Comparison of ENCODE assay signal across 1 cellular context in genomic region chr11:7694953-7695271, GRCh38.
TF ChIP-seq lines count a peak whose summit lies in the region.

No MANE protein-coding gene starts in this region.

TF ChIP-seq in HCT116, 20 proteins besides CTCF, POLR2A, EP300 and RAD21 (continued from another document):
- TF ChIP-seq ZFX (IDR thresholded peaks at IDR 0.05) (no peak), CBX3 (IDR thresholded peaks at IDR 0.05; ENCODE audit: low read depth) (no peak), EGR1 (IDR thresholded peaks at IDR 0.05; ENCODE audit: low read depth) (no peak), YY1 (IDR thresholded peaks at IDR 0.05; ENCODE audit: extremely low read depth, insufficient replicate concordance, low read depth, low read length) (no peak), POLR2AphosphoS5 (IDR thresholded peaks at IDR 0.05; ENCODE audit: low read depth, low read length) (no peak), EZH2 (IDR thresholded peaks at IDR 0.05) (no peak), SRF (IDR thresholded peaks at IDR 0.05; ENCODE audit: low read depth) (no peak)
